10 cellular contexts compared by ENCODE assay signal in the genomic region with DNA sequence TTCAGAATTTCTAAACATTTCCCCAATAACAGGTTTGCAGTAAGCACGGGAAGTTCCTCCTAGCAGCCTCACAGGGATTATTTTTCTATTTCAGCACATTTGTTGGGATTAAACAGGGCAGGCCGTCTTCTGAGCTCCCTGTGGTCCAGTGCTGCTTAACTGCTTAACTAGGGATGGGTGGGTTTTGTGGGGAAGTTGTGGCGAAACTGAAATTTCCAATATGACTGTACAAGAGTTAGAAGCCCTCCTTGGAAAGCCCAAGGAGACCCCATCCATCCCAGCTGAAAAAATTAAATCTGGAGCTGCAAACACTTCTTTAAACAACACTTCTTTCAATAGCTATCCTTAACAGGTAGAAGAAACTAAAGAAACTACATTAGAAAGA. TPM values are rescaled to one million over a fixed set of nuclear protein-coding genes. Genes with fewer than 3 reads are reported as not detected.
DNase-seq lines count a peak whose midpoint lies in the region; ATAC-seq and TF ChIP-seq lines count a peak whose summit lies in the region.
"Had no signal": no experiment of that assay in that cellular context is flagged by ENCODE, and none has a peak within 500 bp of the region (broad histone marks: within the 10 kb centered on the region; RNA-seq: fewer than 3 reads in every experiment).

No MANE protein-coding gene starts in this region.

- H3K4me3 Mint-ChIP-seq in CD14-positive monocyte (peak overlapping the region; percentile 66 to 90), IgD-negative memory B cell (peak overlapping the region; percentile 87 to 96 (median 90)), nephron progenitor cell (no peak overlapping the region)

- peak overlapping the region; percentile 98 to 100 (median 99) for H3K27ac Mint-ChIP-seq in CD14-positive monocyte
- peak overlapping the region; percentile 96 to 100 (median 99) for H3K27ac Mint-ChIP-seq in IgD-negative memory B cell
- H3K27ac Mint-ChIP-seq in nephron progenitor cell, result no peak overlapping the region

- intact Hi-C loops in CD14-positive monocyte (cut with micrococcal nuclease) (loop anchor here in 1 of 2 donors (5.0 kb wide), 1 partner anchor 34 kb away; a partner anchor contains a TSS), ascending aorta (cut with DNase I) (loop anchor here (1.0 to 2.0 kb wide), 3 partner anchors 21 to 36 kb away; no protein-coding TSS in a partner anchor)

- DNase-seq in CD14-positive monocyte (ENCODE audit: low spot score) (no peak), ascending aorta (ENCODE audit: low spot score in 2 of 2) (no peak), nephron progenitor cell (no peak), islet precursor cell (no peak)
- DNase-seq: NCI-H2029, posterior cingulate gyrus had no signal

- TF ChIP-seq CTCF in CD14-positive monocyte (IDR thresholded peaks at IDR 0.05), result no peak
- TF ChIP-seq CTCF in ascending aorta (IDR thresholded peaks at IDR 0.05), result no peak
- no peak for TF ChIP-seq CTCF in neutrophil (IDR thresholded peaks at IDR 0.05)
- TF ChIP-seq CTCF in nephron progenitor cell (IDR thresholded peaks at IDR 0.05), result no peak

- H3K4me3 ChIP-seq in ascending aorta (peak overlapping the region in 1 of 2 donors; percentile 40), neutrophil (ENCODE audit: low read depth in 1 of 2, low read length in 1 of 2) (peak overlapping the region; percentile 51 to 59)

- H3K27me3 ChIP-seq in ascending aorta, result no peaks in the 10 kb centered on the region
- no peaks in the 10 kb centered on the region for H3K27me3 ChIP-seq in neutrophil

- H3K36me3 Mint-ChIP-seq in CD14-positive monocyte, result peaks cover 3 to 19% of the 10 kb centered on the region in 2 donors
- H3K36me3 Mint-ChIP-seq in IgD-negative memory B cell, result peaks cover 19% of the 10 kb centered on the region
- peaks cover 8% of the 10 kb centered on the region for H3K36me3 Mint-ChIP-seq in nephron progenitor cell (ENCODE audit: low read depth)

- no peak for ATAC-seq in HG02870 (IDR thresholded peaks at IDR 0.05; ENCODE audit: unreplicated experiment)
- ATAC-seq in HG03354 (IDR thresholded peaks at IDR 0.05; ENCODE audit: poor library complexity, severe bottlenecking, unreplicated experiment), result no peak

- H3K36me3 ChIP-seq in ascending aorta (no peaks in the 10 kb centered on the region), neutrophil (no peaks in the 10 kb centered on the region)

- H3K27me3 Mint-ChIP-seq in CD14-positive monocyte (ENCODE audit: low read depth in 3 of 3) (peaks cover 0 to 3% (median 2%) of the 10 kb centered on the region in 3 donors), IgD-negative memory B cell (no peaks in the 10 kb centered on the region), nephron progenitor cell (ENCODE audit: low read depth, poor library complexity) (no peaks in the 10 kb centered on the region)

- H3K4me1 ChIP-seq in ascending aorta (peaks cover 21 to 46% of the 10 kb centered on the region in 2 donors), neutrophil (ENCODE audit: control insufficient read depth in 1 of 2, insufficient read depth in 1 of 2, low read depth in 1 of 2, low read length in 1 of 2) (peaks cover 65 to 76% of the 10 kb centered on the region in 2 experiments)

- H3K9me3 Mint-ChIP-seq in CD14-positive monocyte (peaks cover 0 to 2% (median 0%) of the 10 kb centered on the region in 7 donors), IgD-negative memory B cell (no peaks in the 10 kb centered on the region), nephron progenitor cell (peaks cover under 1% of the 10 kb centered on the region)

- H3K27ac ChIP-seq in ascending aorta (peak overlapping the region; percentile 89 to 94), neutrophil (peak overlapping the region; percentile 90)

- H3K9me3 ChIP-seq in ascending aorta (no peaks in the 10 kb centered on the region), neutrophil (no peaks in the 10 kb centered on the region)

- H3K4me1 Mint-ChIP-seq in CD14-positive monocyte (peaks cover 87% of the 10 kb centered on the region), IgD-negative memory B cell (peaks cover 50 to 76% (median 62%) of the 10 kb centered on the region in 3 donors), nephron progenitor cell (peaks cover 5% of the 10 kb centered on the region)

RNA-seq across cellular contexts. Expression of a gene that starts 22.2 kb away (rescaled TPM):
- polyA plus RNA-seq in CD14-positive monocyte (10 to 100 TPM; 11.8 to 17.9 TPM), IgD-negative memory B cell (81.6 TPM)
- total RNA-seq in ascending aorta, result 25.4 TPM

RNA-seq across cellular contexts. Expression of a gene that starts 33.9 kb away (rescaled TPM):
- polyA plus RNA-seq in CD14-positive monocyte (10 to 100 TPM; 56.0 to 61.0 TPM), IgD-negative memory B cell (27.7 TPM)
- 123 TPM for total RNA-seq in ascending aorta

RNA-seq across cellular contexts. Expression of a gene that starts 46.8 kb away (rescaled TPM):
- polyA plus RNA-seq in CD14-positive monocyte (10 to 100 TPM; 17.5 to 28.1 TPM), IgD-negative memory B cell (48.6 TPM)
- 46.6 TPM for total RNA-seq in ascending aorta
